13 cellular contexts compared by ENCODE assay signal in the genomic region with DNA sequence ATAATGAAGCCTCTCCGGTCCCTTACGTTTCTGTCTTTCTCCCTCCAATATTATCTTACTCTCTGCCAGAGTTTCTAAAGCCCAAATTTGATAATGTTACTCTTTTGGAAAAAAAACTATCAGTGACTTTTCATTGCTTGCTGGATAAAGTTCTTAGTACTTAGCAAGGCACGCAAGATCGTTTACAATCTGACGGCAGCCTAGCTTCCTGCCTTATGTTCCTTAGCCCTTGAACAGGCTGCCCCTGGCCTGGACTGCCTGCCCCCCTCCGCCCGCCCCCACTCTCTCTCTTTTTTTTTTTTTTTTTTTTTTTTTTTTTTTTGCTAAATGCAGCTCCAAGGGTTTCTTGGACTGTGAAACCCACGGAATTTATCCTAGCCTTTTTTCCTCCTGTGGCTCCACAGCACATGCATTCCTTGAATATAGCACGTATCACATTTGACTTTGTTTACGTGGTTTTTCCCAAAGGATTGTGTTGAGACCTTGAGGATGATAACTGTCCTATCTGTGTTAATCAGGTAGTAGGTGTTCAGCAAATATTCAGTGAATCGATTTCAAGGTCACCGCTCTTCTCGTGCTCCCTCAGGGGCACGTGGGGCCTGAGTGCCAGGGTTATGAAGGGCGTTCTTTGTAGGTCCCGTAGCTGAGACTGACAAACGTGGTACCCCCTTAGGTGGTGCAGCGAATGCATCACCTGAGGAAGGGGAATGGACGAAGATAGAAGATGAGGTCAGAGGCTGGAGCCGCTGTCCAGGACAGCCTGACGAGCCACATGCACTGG.
DNase-seq lines count a peak whose midpoint lies in the region; ATAC-seq and TF ChIP-seq lines count a peak whose summit lies in the region.
"Had no signal": no experiment of that assay in that cellular context is flagged by ENCODE, and none has a peak within 500 bp of the region (broad histone marks: within the 10 kb centered on the region; RNA-seq: fewer than 3 reads in every experiment).

No MANE protein-coding gene starts in this region.

- H3K36me3 Mint-ChIP-seq in progenitor cell of endocrine pancreas (ENCODE audit: insufficient read depth) (peaks cover 9% of the 10 kb centered on the region), Calu3 (ENCODE audit: insufficient read depth, unreplicated experiment) (peaks cover 12% of the 10 kb centered on the region)

- peak; percentile 47 for DNase-seq in AG10803 (ENCODE audit: low read depth)
- DNase-seq in body of pancreas: peak in 3 of 4 donors; percentile 27 to 41 (median 28)
- DNase-seq in left ventricle myocardium inferior: peak; percentile 25
- no peak for DNase-seq in progenitor cell of endocrine pancreas (ENCODE audit: low spot score, unreplicated experiment)
- DNase-seq in NCI-H1417 (lab: John Stamatoyannopoulos, UW): no peak
- DNase-seq in amygdala (lab: John Stamatoyannopoulos, UW): no peak
- no peak for DNase-seq in Calu3
- DNase-seq in DMS153 treated with DMSO at 0.1 percent for 48 hours (lab: John Stamatoyannopoulos, UW; ENCODE audit: unreplicated experiment): no peak
- DNase-seq: AML-193; GOT3; NCI-H2171; stimulated activated CD4-positive, alpha-beta T cell treated with anti-CD3 and anti-CD28 coated beads, Interleukin-12 subunit alpha, Interleukin-12 subunit beta, amount 100 ng/mL, for 4 hours had no signal

- whole genome bisulfite sequencing in body of pancreas, 2 donors: 26 to 41% methylated on average over 21 of the region's 21 CpGs

- H3K27me3 ChIP-seq in body of pancreas (no peaks in the 10 kb centered on the region), left ventricle myocardium inferior (ENCODE audit: low read depth) (no peaks in the 10 kb centered on the region)
- H3K27me3 ChIP-seq: ascending aorta had no signal

- H3K27ac ChIP-seq in body of pancreas: peak overlapping the region; percentile 36 to 65 (median 54)
- peak overlapping the region; percentile 65 for H3K27ac ChIP-seq in left ventricle myocardium inferior (replicated peaks)
- H3K27ac ChIP-seq: ascending aorta had no signal

- H3K9me3 ChIP-seq in body of pancreas: no peaks in the 10 kb centered on the region
- no peaks in the 10 kb centered on the region for H3K9me3 ChIP-seq in left ventricle myocardium inferior (replicated peaks)
- H3K9me3 ChIP-seq: ascending aorta had no signal

- H3K4me1 ChIP-seq in body of pancreas: peaks cover 44% of the 10 kb centered on the region
- H3K4me1 ChIP-seq in left ventricle myocardium inferior: peaks cover 25% of the 10 kb centered on the region
- H3K4me1 ChIP-seq: ascending aorta had no signal

- H3K4me1 Mint-ChIP-seq in progenitor cell of endocrine pancreas (ENCODE audit: low read depth) (peaks cover 58% of the 10 kb centered on the region), Calu3 (ENCODE audit: low read depth, unreplicated experiment) (peaks cover 19% of the 10 kb centered on the region)

- peak; percentile 37 for ATAC-seq in body of pancreas

- no peak for TF ChIP-seq POLR2A in body of pancreas (IDR thresholded peaks at IDR 0.05)

- TF ChIP-seq CTCF in AG10803 (conservative IDR thresholded peaks at IDR 0.05; ENCODE audit: low read length): no peak
- no peak for TF ChIP-seq CTCF in body of pancreas (IDR thresholded peaks at IDR 0.05)
- TF ChIP-seq CTCF in left ventricle myocardium inferior (IDR thresholded peaks at IDR 0.05; ENCODE audit: borderline replicate concordance): no peak
- TF ChIP-seq CTCF in progenitor cell of endocrine pancreas (IDR thresholded peaks at IDR 0.05; ENCODE audit: unreplicated experiment): no peak
- TF ChIP-seq CTCF in Calu3 (IDR thresholded peaks at IDR 0.05; ENCODE audit: unreplicated experiment): no peak

- CTCF ChIA-PET in Calu3 (lab: Charles Lee): no interaction called here

- no peaks in the 10 kb centered on the region for H3K27me3 Mint-ChIP-seq in progenitor cell of endocrine pancreas
- H3K27me3 Mint-ChIP-seq in Calu3 (ENCODE audit: unreplicated experiment): no peaks in the 10 kb centered on the region

- no TSS peak for BruUV-seq in Calu3 (replicated peaks; lab: Mats Ljungman, UMichigan)

- H3K4me3 ChIP-seq in AG10803 (ENCODE audit: low read length) (no peak overlapping the region), body of pancreas (no peak overlapping the region), left ventricle myocardium inferior (peak overlapping the region; percentile 17)
- H3K4me3 ChIP-seq: ascending aorta had no signal

- H3K27ac Mint-ChIP-seq in progenitor cell of endocrine pancreas: peak overlapping the region; percentile 87
- no peak overlapping the region for H3K27ac Mint-ChIP-seq in Calu3 (ENCODE audit: unreplicated experiment)

- H3K36me3 ChIP-seq in body of pancreas (replicated peaks in 1 of 2; ENCODE audit: insufficient read depth in 1 of 2, low read depth in 2 of 2) (no peaks in the 10 kb centered on the region), left ventricle myocardium inferior (no peaks in the 10 kb centered on the region)
- H3K36me3 ChIP-seq: ascending aorta had no signal

- intact Hi-C loops in body of pancreas (cut with DNase I) (no loop called here), left ventricle myocardium inferior (cut with micrococcal nuclease) (no loop called here), Calu3 (cut with micrococcal nuclease; ENCODE audit: unreplicated experiment) (no loop called here)

- H3K9me3 Mint-ChIP-seq in progenitor cell of endocrine pancreas (ENCODE audit: low read depth) (no peaks in the 10 kb centered on the region), Calu3 (ENCODE audit: low read depth, unreplicated experiment) (no peaks in the 10 kb centered on the region)

- H3K4me3 Mint-ChIP-seq in progenitor cell of endocrine pancreas (ENCODE audit: low read depth) (no peak overlapping the region), Calu3 (ENCODE audit: low read depth, unreplicated experiment) (no peak overlapping the region)

Comparison
In these comparisons a context has a peak if more than half of its experiments do, and no peak if none do; other contexts are left out.
1. DNase-seq: peak in AG10803 (single experiment), body of pancreas (3 of 4) and left ventricle myocardium inferior (single experiment); none in progenitor cell of endocrine pancreas (single experiment), NCI-H1417 (0 of 3), amygdala (0 of 56), Calu3 (single experiment) and DMS153 treated with DMSO at 0.1 percent for 48 hours (single experiment).